22 cellular contexts compared by ENCODE assay signal in genomic region chr1:10721381-10722321, GRCh38.
A peak's percentile ranks its signal among the peaks of the same experiment; 100 is the strongest.
DNase-seq lines count a peak whose midpoint lies in the region; ATAC-seq, FAIRE-seq and TF ChIP-seq lines count a peak whose summit lies in the region.
"Had no signal": no experiment of that assay in that cellular context is flagged by ENCODE, and none has a peak within 500 bp of the region (broad histone marks: within the 10 kb centered on the region; RNA-seq: fewer than 3 reads in every experiment).

No MANE protein-coding gene starts in this region.

- peaks cover 2% of the 10 kb centered on the region for H3K36me3 Mint-ChIP-seq in neural progenitor cell
- H3K36me3 Mint-ChIP-seq: activated naive CD4-positive, alpha-beta T cell treated with anti-CD3 and anti-CD28 coated beads, Interleukin-2, amount 10 ng/mL, durations not matched to agents 7 days and 5 days had no signal

- TF ChIP-seq CTCF in bronchial epithelial cell (IDR thresholded peaks at IDR 0.05; ENCODE audit: insufficient read depth, low read length, severe bottlenecking): no peak
- no peak for TF ChIP-seq CTCF in neural progenitor cell (IDR thresholded peaks at IDR 0.05)

- H3K9me3 Mint-ChIP-seq in neural progenitor cell: no peaks in the 10 kb centered on the region
- H3K9me3 Mint-ChIP-seq: activated CD4-positive, alpha-beta memory T cell treated with anti-CD3 and anti-CD28 coated beads, Interleukin-2, amount 10 ng/mL, durations not matched to agents 7 days and 5 days; activated naive CD4-positive, alpha-beta T cell treated with anti-CD3 and anti-CD28 coated beads, Interleukin-2, amount 10 ng/mL, durations not matched to agents 7 days and 5 days; HFFc6 had no signal

- H4K20me1 ChIP-seq in neural progenitor cell (ENCODE audit: low read depth): no peaks in the 10 kb centered on the region

- peaks cover 5% of the 10 kb centered on the region for H3K36me3 ChIP-seq in bronchial epithelial cell (ENCODE audit: control insufficient read depth, insufficient read depth, low read length)
- no peaks in the 10 kb centered on the region for H3K36me3 ChIP-seq in neural progenitor cell
- H3K36me3 ChIP-seq: ascending aorta, neutrophil, SJSA1, uterus had no signal

- H3K9ac ChIP-seq in neural progenitor cell: no peak overlapping the region

- no peak overlapping the region for H3K4me3 Mint-ChIP-seq in neural progenitor cell
- H3K4me3 Mint-ChIP-seq: activated CD4-positive, alpha-beta memory T cell treated with anti-CD3 and anti-CD28 coated beads, Interleukin-2, amount 10 ng/mL, durations not matched to agents 7 days and 5 days; activated naive CD4-positive, alpha-beta T cell treated with anti-CD3 and anti-CD28 coated beads, Interleukin-2, amount 10 ng/mL, durations not matched to agents 7 days and 5 days; HFFc6 had no signal

- no peak overlapping the region for H3K27ac ChIP-seq in neural progenitor cell
- H3K27ac ChIP-seq: 22Rv1, ascending aorta, neutrophil, SJSA1 had no signal

- H3K79me2 ChIP-seq in neural progenitor cell (ENCODE audit: low read depth): no peaks in the 10 kb centered on the region

- no peaks in the 10 kb centered on the region for H3K27me3 ChIP-seq in bronchial epithelial cell (ENCODE audit: control insufficient read depth, insufficient read depth, low read length)
- H3K27me3 ChIP-seq in neural progenitor cell: no peaks in the 10 kb centered on the region
- H3K27me3 ChIP-seq: ascending aorta, uterus had no signal

- H3K4me1 ChIP-seq in neural progenitor cell: peaks cover 37% of the 10 kb centered on the region
- H3K4me1 ChIP-seq: SJSA1 had no signal

- peak overlapping the region; percentile 32 for H3K4me2 ChIP-seq in neural progenitor cell

- peaks cover 12% of the 10 kb centered on the region for H3K27me3 Mint-ChIP-seq in neural progenitor cell (ENCODE audit: insufficient read depth, low read depth)
- H3K27me3 Mint-ChIP-seq: activated CD4-positive, alpha-beta memory T cell treated with anti-CD3 and anti-CD28 coated beads, Interleukin-2, amount 10 ng/mL, durations not matched to agents 7 days and 5 days had no signal

- peak overlapping the region; percentile 6 for H3K27ac Mint-ChIP-seq in neural progenitor cell
- H3K27ac Mint-ChIP-seq: activated CD4-positive, alpha-beta memory T cell treated with anti-CD3 and anti-CD28 coated beads, Interleukin-2, amount 10 ng/mL, durations not matched to agents 7 days and 5 days; activated naive CD4-positive, alpha-beta T cell treated with anti-CD3 and anti-CD28 coated beads, Interleukin-2, amount 10 ng/mL, durations not matched to agents 7 days and 5 days; HFFc6 had no signal

- H2AFZ ChIP-seq in neural progenitor cell (replicated peaks): no peak overlapping the region

- peaks cover 70% of the 10 kb centered on the region for H3K4me1 Mint-ChIP-seq in neural progenitor cell
- H3K4me1 Mint-ChIP-seq: activated CD4-positive, alpha-beta memory T cell treated with anti-CD3 and anti-CD28 coated beads, Interleukin-2, amount 10 ng/mL, durations not matched to agents 7 days and 5 days; activated naive CD4-positive, alpha-beta T cell treated with anti-CD3 and anti-CD28 coated beads, Interleukin-2, amount 10 ng/mL, durations not matched to agents 7 days and 5 days had no signal

- no peak for ATAC-seq in GM18498 (IDR thresholded peaks at IDR 0.05; ENCODE audit: unreplicated experiment)

- peaks cover 3% of the 10 kb centered on the region for H3F3A ChIP-seq in neural progenitor cell (ENCODE audit: low read depth)

- H3K9me3 ChIP-seq in neural progenitor cell (ENCODE audit: low read depth): no peaks in the 10 kb centered on the region
- H3K9me3 ChIP-seq: ascending aorta, neutrophil, SJSA1, uterus had no signal

- DNase-seq in NCI-H187 (lab: John Stamatoyannopoulos, UW): peak; percentile 55 to 60
- DNase-seq in NCI-H187 treated with DMSO at 0.1 percent for 48 hours (lab: John Stamatoyannopoulos, UW): no peak
- DNase-seq in NCI-H2171 treated with DMSO at 0.1 percent for 48 hours (lab: John Stamatoyannopoulos, UW): peak; percentile 49
- no peak for DNase-seq in bronchial epithelial cell (ENCODE audit: low read depth)
- DNase-seq in neural progenitor cell (ENCODE audit: low spot score): peak; percentile 46
- no peak for DNase-seq in activated CD8-positive, alpha-beta memory T cell treated with anti-CD3 and anti-CD28 coated beads, Interleukin-2, amount 50 U/mL, for 4 hours
- no peak for DNase-seq in NCI-H1048 (lab: John Stamatoyannopoulos, UW)
- DNase-seq: activated CD4-positive, alpha-beta memory T cell treated with anti-CD3 and anti-CD28 coated beads, Interleukin-2, amount 10 ng/mL, durations not matched to agents 7 days and 5 days; activated naive CD4-positive, alpha-beta T cell treated with anti-CD3 and anti-CD28 coated beads, Interleukin-2, amount 10 ng/mL, durations not matched to agents 7 days and 5 days; activated T-cell treated with anti-CD3 and anti-CD28 coated beads, Interleukin-2, amount 50 U/mL, for 1 hour; AML-193; COR-L47; effector CD8-positive, alpha-beta T cell; EL; HFFc6; NCI-H774; uterus had no signal

- peak; percentile 72 for FAIRE-seq in bronchial epithelial cell (lab: Jason Lieb, UNC)

- no peak overlapping the region for H3K4me3 ChIP-seq in bronchial epithelial cell (ENCODE audit: low read depth, low read length)
- H3K4me3 ChIP-seq in neural progenitor cell: no peak overlapping the region
- H3K4me3 ChIP-seq: ascending aorta, SJSA1, uterus had no signal

Comparison
In these comparisons a context has a peak if more than half of its experiments do, and no peak if none do; other contexts are left out.
1. DNase-seq: peak in NCI-H187 (2 of 2), NCI-H2171 treated with DMSO at 0.1 percent for 48 hours (single experiment) and neural progenitor cell (single experiment); none in NCI-H187 treated with DMSO at 0.1 percent for 48 hours (single experiment), bronchial epithelial cell (single experiment), activated CD8-positive, alpha-beta memory T cell treated with anti-CD3 and anti-CD28 coated beads, Interleukin-2, amount 50 U/mL, for 4 hours (single experiment) and NCI-H1048 (single experiment).